ENCODE assay signal across 19 cellular contexts in the genomic region with DNA sequence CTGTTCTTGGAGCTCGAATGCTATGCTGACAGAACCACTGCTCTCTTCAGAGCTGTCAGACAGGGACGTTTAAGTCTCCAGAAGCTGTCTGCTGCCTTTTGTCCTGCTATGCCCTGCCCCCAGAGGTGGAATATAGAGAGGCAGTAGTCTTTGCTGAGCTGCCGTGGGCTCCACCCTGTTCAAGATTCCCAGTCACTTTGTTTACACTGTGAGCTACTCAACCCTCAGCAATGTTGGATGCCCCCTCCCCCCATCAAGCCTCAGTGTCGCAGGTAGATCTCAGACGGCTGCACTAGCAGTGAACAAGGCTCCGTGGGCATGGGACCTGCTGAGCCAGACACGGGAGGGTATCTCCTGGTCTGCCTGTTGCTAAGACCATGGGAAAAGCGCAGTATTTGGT.
A peak's percentile ranks its signal among the peaks of the same experiment; 100 is the strongest.
DNase-seq lines count a peak whose midpoint lies in the region; FAIRE-seq and TF ChIP-seq lines count a peak whose summit lies in the region.
"Had no signal": no experiment of that assay in that cellular context is flagged by ENCODE, and none has a peak within 500 bp of the region (broad histone marks: within the 10 kb centered on the region; RNA-seq: fewer than 3 reads in every experiment).

No MANE protein-coding gene starts in this region.

- H3K4me1 Mint-ChIP-seq in progenitor cell of endocrine pancreas (ENCODE audit: low read depth) = peaks cover 1% of the 10 kb centered on the region
- H3K4me1 Mint-ChIP-seq: B cell; CD4-positive, CD25-positive, alpha-beta regulatory T cell; IgD-negative memory B cell had no signal

- TF ChIP-seq CTCF in bronchial epithelial cell (IDR thresholded peaks at IDR 0.05; ENCODE audit: insufficient read depth, low read length, severe bottlenecking) = no peak
- peak; percentile 14 for TF ChIP-seq CTCF in progenitor cell of endocrine pancreas (IDR thresholded peaks at IDR 0.05; ENCODE audit: unreplicated experiment)

- H3K4me1 ChIP-seq in Karpas-422 (ENCODE audit: low read length) = no peaks in the 10 kb centered on the region
- H3K4me1 ChIP-seq: SJSA1 had no signal

- H3K27me3 ChIP-seq in bronchial epithelial cell (ENCODE audit: control insufficient read depth, insufficient read depth, low read length) (no peaks in the 10 kb centered on the region), Karpas-422 (ENCODE audit: low read length) (no peaks in the 10 kb centered on the region)
- H3K27me3 ChIP-seq: SJSA1 had no signal

- H3K4me3 Mint-ChIP-seq in progenitor cell of endocrine pancreas (ENCODE audit: low read depth) = no peak overlapping the region
- H3K4me3 Mint-ChIP-seq: B cell; CD4-positive, CD25-positive, alpha-beta regulatory T cell; HFFc6; IgD-negative memory B cell had no signal

- FAIRE-seq in bronchial epithelial cell (lab: Jason Lieb, UNC) = no peak
- FAIRE-seq: GM12892 had no signal

- DNase-seq in DMS53 (lab: John Stamatoyannopoulos, UW) (peak; percentile 61), HT-29 (ENCODE audit: low spot score) (peak; percentile 78), bronchial epithelial cell (ENCODE audit: low read depth) (peak; percentile 6), progenitor cell of endocrine pancreas (ENCODE audit: low spot score, unreplicated experiment) (no peak), cerebellar nuclear complex (lab: John Stamatoyannopoulos, UW) (no peak), kidney tubule cell (ENCODE audit: low spot score) (no peak), Karpas-422 (no peak)
- DNase-seq: CD4-positive, CD25-positive, alpha-beta regulatory T cell; GM23248; HFFc6; NCI-H1105 treated with DMSO at 0.1 percent for 48 hours; NCI-H1694 treated with DMSO at 0.1 percent for 48 hours; NCI-H345; NCI-H69; RPMI8226 had no signal

- no peak overlapping the region for H3K27ac ChIP-seq in Karpas-422 (ENCODE audit: low read length)
- H3K27ac ChIP-seq: GM23248, SJSA1 had no signal

- H3K4me2 ChIP-seq in Karpas-422 (ENCODE audit: low read depth, low read length, poor library complexity, severe bottlenecking) = no peak overlapping the region

- H3K27me3 Mint-ChIP-seq in progenitor cell of endocrine pancreas = no peaks in the 10 kb centered on the region
- H3K27me3 Mint-ChIP-seq: B cell; CD4-positive, CD25-positive, alpha-beta regulatory T cell; IgD-negative memory B cell had no signal

- H3K27ac Mint-ChIP-seq in progenitor cell of endocrine pancreas = no peak overlapping the region
- H3K27ac Mint-ChIP-seq: B cell; CD4-positive, CD25-positive, alpha-beta regulatory T cell; HFFc6 had no signal

- no peaks in the 10 kb centered on the region for H4K20me1 ChIP-seq in Karpas-422 (ENCODE audit: insufficient read depth, low read depth, low read length)

- no peak overlapping the region for H2AFZ ChIP-seq in Karpas-422 (ENCODE audit: low read length)
- H2AFZ ChIP-seq: GM23248 had no signal

- H3K36me3 ChIP-seq in bronchial epithelial cell (ENCODE audit: control insufficient read depth, insufficient read depth, low read length) (no peaks in the 10 kb centered on the region), Karpas-422 (ENCODE audit: insufficient read depth, low read length) (no peaks in the 10 kb centered on the region)
- H3K36me3 ChIP-seq: SJSA1 had no signal

- no peaks in the 10 kb centered on the region for H3K79me2 ChIP-seq in Karpas-422 (ENCODE audit: low read length)

- H3K9me3 Mint-ChIP-seq in progenitor cell of endocrine pancreas (ENCODE audit: low read depth) = peaks cover 14% of the 10 kb centered on the region

- no peaks in the 10 kb centered on the region for H3K9me2 ChIP-seq in Karpas-422 (replicated peaks; ENCODE audit: insufficient read depth, low read length)

- H3K36me3 Mint-ChIP-seq in progenitor cell of endocrine pancreas (ENCODE audit: insufficient read depth) = no peaks in the 10 kb centered on the region
- H3K36me3 Mint-ChIP-seq: CD4-positive, CD25-positive, alpha-beta regulatory T cell; IgD-negative memory B cell had no signal

- H3K4me3 ChIP-seq in bronchial epithelial cell (ENCODE audit: low read depth, low read length) (no peak overlapping the region), Karpas-422 (ENCODE audit: low read length) (no peak overlapping the region)
- H3K4me3 ChIP-seq: GM23248, SJSA1 had no signal

- no peaks in the 10 kb centered on the region for H3K9me3 ChIP-seq in Karpas-422 (ENCODE audit: low read length)
- H3K9me3 ChIP-seq: SJSA1 had no signal

- H3K9ac ChIP-seq in Karpas-422 (ENCODE audit: low read length) = no peak overlapping the region
- H3K9ac ChIP-seq: GM23248 had no signal

Comparison
In these comparisons a context has a peak if more than half of its experiments do, and no peak if none do; other contexts are left out.
1. DNase-seq: peak in DMS53 (single experiment), HT-29 (single experiment) and bronchial epithelial cell (single experiment); none in progenitor cell of endocrine pancreas (single experiment), cerebellar nuclear complex (0 of 2), kidney tubule cell (single experiment) and Karpas-422 (single experiment).